In the genomic region with DNA sequence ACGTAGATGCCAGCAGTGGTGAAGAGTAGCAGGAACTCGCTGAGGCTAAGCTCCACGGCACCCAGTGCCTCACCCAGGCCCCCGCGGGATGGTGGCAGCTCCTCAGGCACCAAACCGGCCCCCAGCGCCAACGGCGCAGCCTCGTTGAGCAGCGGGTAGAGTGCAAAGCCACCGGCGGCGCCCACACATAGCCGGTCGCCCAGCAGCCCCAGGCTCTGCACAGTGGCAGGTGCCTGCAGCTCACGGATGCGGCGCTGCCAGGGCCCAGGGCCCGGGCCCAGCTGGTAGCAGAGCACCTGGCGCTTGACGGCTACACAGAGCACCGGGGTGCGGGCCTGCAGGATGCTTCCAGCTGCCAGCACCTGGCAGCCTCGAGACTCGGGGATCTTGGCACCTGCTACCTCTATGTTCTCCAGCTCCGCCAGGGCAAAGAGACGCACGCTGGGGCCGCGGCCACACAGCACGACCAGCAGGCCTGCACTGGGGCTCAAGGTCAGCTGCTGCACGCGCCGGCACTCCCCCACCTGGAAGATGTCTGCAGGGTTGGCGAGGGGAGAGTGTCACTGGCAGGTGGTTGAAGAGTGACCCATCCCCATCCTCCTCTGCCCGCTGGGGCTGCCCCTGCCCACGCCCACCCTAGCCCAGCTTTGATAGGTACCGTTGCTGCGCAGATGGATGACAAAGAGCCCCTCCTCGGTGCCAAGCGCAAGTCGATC, we compare ENCODE assay signal across 27 cellular contexts.
"Had no signal": no experiment of that assay in that cellular context is flagged by ENCODE, and none has a peak within 500 bp of the region (broad histone marks: within the 10 kb centered on the region; RNA-seq: fewer than 3 reads in every experiment).

No MANE protein-coding gene starts in this region.

- ATAC-seq: natural killer cell; pancreas; right cardiac atrium; sciatic nerve; stimulated activated naive B cell treated with anti-CD40 and anti-IgM and Interleukin-4, amounts not matched to agents 10 μg/mL and 1 μg/mL and 100 μg/mL, for 72 hours; stimulated activated naive CD8-positive, alpha-beta T cell treated with anti-CD3 and anti-CD28 coated beads, Interleukin-15, Interleukin-2, amounts not matched to agents 100 U/mL and 50 U/mL, for 24 hours had no signal

- H3K27me3 ChIP-seq: neural progenitor cell, pancreas, stomach, tibial artery, uterus had no signal

- H2AFZ ChIP-seq: neural progenitor cell had no signal

- H3K36me3 ChIP-seq: left ventricle myocardium inferior, neural progenitor cell, thoracic aorta, uterus had no signal

- H3K4me1 ChIP-seq: left ventricle myocardium inferior, neural progenitor cell, pancreas, prostate gland, tibial artery, uterus had no signal

- H3K4me3 ChIP-seq: left ventricle myocardium inferior, lung, neural progenitor cell, pancreas, prostate gland, skin epidermis, stomach, thoracic aorta, tibial artery, uterus had no signal

- H3K27ac ChIP-seq: left ventricle myocardium inferior, neural progenitor cell, pancreas, prostate gland, skin epidermis, stomach, thoracic aorta, tibial artery, uterus had no signal

- H3K4me2 ChIP-seq: neural progenitor cell had no signal

- H3K9ac ChIP-seq: neural progenitor cell had no signal

- H3K9me3 ChIP-seq: left ventricle myocardium inferior, pancreas, prostate gland, stomach, thoracic aorta, tibial artery, uterus had no signal

- DNase-seq: hypothalamus; immature natural killer cell; left ventricle myocardium inferior; mesendoderm; naive B cell; natural killer cell; nephron progenitor cell; posterior cingulate gyrus; retina; right cardiac atrium; stimulated activated CD4-positive, alpha-beta T cell treated with anti-CD3 and anti-CD28 coated beads, Interleukin-12 subunit alpha, Interleukin-12 subunit beta, amount 100 ng/mL, for 4 hours; stimulated activated CD4-positive, alpha-beta T cell treated with anti-CD3 and anti-CD28 coated beads, Interleukin-15, amount 100 ng/mL, for 24 hours; stimulated activated CD4-positive, alpha-beta T cell treated with anti-CD3 and anti-CD28 coated beads, Interleukin-2, amount 100 ng/mL, for 24 hours; stimulated activated CD4-positive, alpha-beta T cell treated with anti-CD3 and anti-CD28 coated beads, Interleukin-4, amount 100 ng/mL, for 1 hour; stimulated activated naive B cell treated with anti-CD40 and anti-IgM and Interleukin-4, amounts not matched to agents 10 μg/mL and 1 μg/mL and 100 μg/mL, for 72 hours; stimulated activated naive CD8-positive, alpha-beta T cell treated with anti-CD3 and anti-CD28 coated beads, Interleukin-15, Interleukin-2, amounts not matched to agents 100 U/mL and 50 U/mL, for 24 hours; stomach; tibial artery; trophoblast cell; uterus had no signal
